In the genomic region with DNA sequence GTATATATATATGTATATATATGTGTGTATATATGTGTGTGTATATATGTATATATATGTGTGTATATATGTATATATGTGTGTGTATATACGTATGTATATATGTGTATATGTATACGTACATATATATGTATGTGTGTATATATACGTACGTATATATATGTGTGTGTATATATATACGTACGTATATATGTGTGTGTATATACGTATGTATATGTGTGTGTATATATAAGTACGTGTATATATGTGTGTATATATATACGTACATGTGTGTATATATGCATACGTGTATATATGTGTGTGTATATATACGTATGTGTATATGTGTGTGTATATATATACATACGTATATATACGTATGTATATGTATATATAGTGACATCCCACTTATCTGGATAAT, we compare ENCODE assay signal across 32 cellular contexts.
"Had no signal": no experiment of that assay in that cellular context is flagged by ENCODE, and none has a peak within 500 bp of the region (broad histone marks: within the 10 kb centered on the region; RNA-seq: fewer than 3 reads in every experiment).

No MANE protein-coding gene starts in this region.

- DNase-seq: naive B cell; naive thymus-derived CD8-positive, alpha-beta T cell; nephron progenitor cell; nucleus accumbens; posterior cingulate gyrus; psoas muscle; right cardiac atrium; right lobe of liver; sigmoid colon; small intestine; spleen; stimulated activated CD4-positive, alpha-beta T cell treated with anti-CD3 and anti-CD28 coated beads, Interleukin-12 subunit alpha, Interleukin-12 subunit beta, amount 100 ng/mL, for 4 hours; stimulated activated CD4-positive, alpha-beta T cell treated with anti-CD3 and anti-CD28 coated beads, Interleukin-1b, Interleukin-23, amount 100 ng/mL, for 48 hours; stimulated activated CD4-positive, alpha-beta T cell treated with anti-CD3 and anti-CD28 coated beads, Interleukin-4, amount 100 ng/mL, for 1 hour; stimulated activated CD4-positive, alpha-beta T cell treated with anti-CD3 and anti-CD28 coated beads, Interleukin-4, amount 100 ng/mL, for 4 hours; stimulated activated CD8-positive, alpha-beta memory T cell treated with anti-CD3 and anti-CD28 coated beads, Interleukin-4, amount 100 ng/mL, for 48 hours; stimulated activated naive CD4-positive, alpha-beta T cell treated with Interleukin-2 at 50 U/mL for 16 hours; substantia nigra; testis; tibial artery; transverse colon; upper lobe of right lung; uterus had no signal

- H3K27ac Mint-ChIP-seq: naive B cell; naive thymus-derived CD8-positive, alpha-beta T cell; natural killer cell treated with Interleukin-12 subunit alpha and Interleukin-12 subunit beta and Interleukin-15 and Interleukin-18, amount 100 ng/mL, for 72 hours; nephron progenitor cell; progenitor cell of endocrine pancreas; stimulated activated memory B cell treated with anti-CD40 and anti-IgM and Interleukin-4, amounts not matched to agents 10 μg/mL and 1 μg/mL and 100 μg/mL, for 72 hours; stimulated activated naive CD8-positive, alpha-beta T cell treated with anti-CD3 and anti-CD28 coated beads, Interleukin-15, Interleukin-2, amounts not matched to agents 100 ng/mL and 50 ng/mL, for 24 hours; type B pancreatic cell had no signal

- H3K36me3 ChIP-seq: neutrophil, right lobe of liver, sigmoid colon, spleen, suprapubic skin, tibial artery, transverse colon, upper lobe of right lung, uterus had no signal

- H2AFZ ChIP-seq: parathyroid adenoma had no signal

- H3K4me3 ChIP-seq: psoas muscle, right lobe of liver, sigmoid colon, spleen, suprapubic skin, testis, tibial artery, transverse colon, upper lobe of right lung, uterus had no signal

- H3K9ac ChIP-seq: parathyroid adenoma had no signal

- H3K27me3 ChIP-seq: neutrophil, right lobe of liver, testis, tibial artery, transverse colon, upper lobe of right lung, uterus had no signal

- H3K4me3 Mint-ChIP-seq: naive B cell; naive thymus-derived CD8-positive, alpha-beta T cell; natural killer cell treated with Interleukin-12 subunit alpha and Interleukin-12 subunit beta and Interleukin-15 and Interleukin-18, amount 100 ng/mL, for 72 hours; nephron progenitor cell; neural crest cell; stimulated activated memory B cell treated with anti-CD40 and anti-IgM and Interleukin-4, amounts not matched to agents 10 μg/mL and 1 μg/mL and 100 μg/mL, for 72 hours; stimulated activated naive CD8-positive, alpha-beta T cell treated with anti-CD3 and anti-CD28 coated beads, Interleukin-15, Interleukin-2, amounts not matched to agents 100 ng/mL and 50 ng/mL, for 24 hours; type B pancreatic cell had no signal

- H3K27ac ChIP-seq: neutrophil, parathyroid adenoma, psoas muscle, right lobe of liver, sigmoid colon, spleen, suprapubic skin, testis, tibial artery, transverse colon, upper lobe of right lung, uterus had no signal

- H3K9me3 Mint-ChIP-seq: naive B cell; naive thymus-derived CD8-positive, alpha-beta T cell; natural killer cell treated with Interleukin-12 subunit alpha and Interleukin-12 subunit beta and Interleukin-15 and Interleukin-18, amount 100 ng/mL, for 72 hours; nephron progenitor cell; neural crest cell; stimulated activated memory B cell treated with anti-CD40 and anti-IgM and Interleukin-4, amounts not matched to agents 10 μg/mL and 1 μg/mL and 100 μg/mL, for 72 hours; stimulated activated naive CD8-positive, alpha-beta T cell treated with anti-CD3 and anti-CD28 coated beads, Interleukin-15, Interleukin-2, amounts not matched to agents 100 ng/mL and 50 ng/mL, for 24 hours; type B pancreatic cell had no signal

- H3K27me3 Mint-ChIP-seq: natural killer cell treated with Interleukin-12 subunit alpha and Interleukin-12 subunit beta and Interleukin-15 and Interleukin-18, amount 100 ng/mL, for 72 hours; progenitor cell of endocrine pancreas; stimulated activated naive CD8-positive, alpha-beta T cell treated with anti-CD3 and anti-CD28 coated beads, Interleukin-15, Interleukin-2, amounts not matched to agents 100 ng/mL and 50 ng/mL, for 24 hours; type B pancreatic cell had no signal

- H3K79me2 ChIP-seq: parathyroid adenoma had no signal

- H3K4me1 ChIP-seq: parathyroid adenoma, psoas muscle, right lobe of liver, sigmoid colon, spleen, suprapubic skin, testis, tibial artery, transverse colon, upper lobe of right lung, uterus had no signal

- H3K4me1 Mint-ChIP-seq: neural crest cell had no signal

- H3K9me3 ChIP-seq: neutrophil, psoas muscle, right lobe of liver, sigmoid colon, spleen, suprapubic skin, testis, tibial artery, transverse colon, upper lobe of right lung, uterus had no signal

- ATAC-seq: naive thymus-derived CD8-positive, alpha-beta T cell; natural killer cell treated with Interleukin-12 subunit alpha and Interleukin-12 subunit beta and Interleukin-15 and Interleukin-18, amount 100 ng/mL, for 72 hours; psoas muscle; right cardiac atrium; right lobe of liver; stimulated activated memory B cell treated with anti-CD40 and anti-IgM and Interleukin-4, amounts not matched to agents 10 μg/mL and 1 μg/mL and 100 μg/mL, for 72 hours; upper lobe of right lung had no signal

- FAIRE-seq: small intestine had no signal
